Comparison of ENCODE assay signal across 2 cellular contexts in genomic region chr16:50565428-50565827, GRCh38.
A peak's percentile ranks its signal among the peaks of the same experiment; 100 is the strongest.
TF ChIP-seq lines count a peak whose summit lies in the region.

No MANE protein-coding gene starts in this region.

TF ChIP-seq in HepG2, 621 proteins besides CTCF, POLR2A, EP300 and RAD21 (continues in another document):
- no peak for TF ChIP-seq ZNF512B (CRISPR knock-in tag; IDR thresholded peaks at IDR 0.05; ENCODE audit: borderline replicate concordance)
- TF ChIP-seq HNF4A (CRISPR knock-in tag; IDR thresholded peaks at IDR 0.05), result no peak
- TF ChIP-seq ZNF770 (CRISPR knock-in tag; IDR thresholded peaks at IDR 0.05), result 0 out of 2 replicates have a peak, but pooled peaks have one; percentile 27
- TF ChIP-seq ZNF597 (CRISPR knock-in tag; IDR thresholded peaks at IDR 0.05), result no peak
- no peak for TF ChIP-seq TBL1XR1 (IDR thresholded peaks at IDR 0.05; ENCODE audit: borderline replicate concordance, low read length, partially characterized antibody)
- TF ChIP-seq ZFX (CRISPR knock-in tag; IDR thresholded peaks at IDR 0.05; ENCODE audit: low read depth), result 0 out of 2 replicates have a peak, but pooled peaks have one; percentile 17
- TF ChIP-seq TCF7 (IDR thresholded peaks at IDR 0.05; ENCODE audit: low read depth), result no peak
- no peak for TF ChIP-seq CREM (IDR thresholded peaks at IDR 0.05)
- no peak for TF ChIP-seq CREM (CRISPR knock-in tag; IDR thresholded peaks at IDR 0.05)
- no peak for TF ChIP-seq THAP7 (CRISPR knock-in tag; IDR thresholded peaks at IDR 0.05)
- no peak for TF ChIP-seq ZKSCAN8 (CRISPR knock-in tag; IDR thresholded peaks at IDR 0.05; ENCODE audit: borderline replicate concordance)
- TF ChIP-seq ATF7-NPFF (CRISPR knock-in tag; IDR thresholded peaks at IDR 0.05; ENCODE audit: low read depth), result no peak
- TF ChIP-seq RNF219 (CRISPR knock-in tag; IDR thresholded peaks at IDR 0.05), result no peak
- no peak for TF ChIP-seq REXO4 (CRISPR knock-in tag; IDR thresholded peaks at IDR 0.05; ENCODE audit: borderline replicate concordance)
- no peak for TF ChIP-seq TAF15 (IDR thresholded peaks at IDR 0.05; ENCODE audit: low read depth, low read length, poor library complexity, severe bottlenecking)
- no peak for TF ChIP-seq HNRNPUL1 (IDR thresholded peaks at IDR 0.05; ENCODE audit: low read depth, low read length)
- no peak for TF ChIP-seq ARNTL (CRISPR knock-in tag; IDR thresholded peaks at IDR 0.05)
- TF ChIP-seq ZGPAT (CRISPR knock-in tag; IDR thresholded peaks at IDR 0.05), result no peak
- TF ChIP-seq AGO2 (optimal IDR thresholded peaks at IDR 0.05; ENCODE audit: low read depth, low read length), result peak; percentile 64

TF ChIP-seq in HEK293, 187 proteins besides CTCF, POLR2A, EP300 and RAD21 (continued from another document):
- no peak for TF ChIP-seq PBX3 (CRISPR knock-in tag; IDR thresholded peaks at IDR 0.05)
- no peak for TF ChIP-seq ZBTB11 (tag by site-specific recombination; conservative IDR thresholded peaks at IDR 0.05; ENCODE audit: low read depth)
- no peak for TF ChIP-seq YY1 (tag by site-specific recombination; IDR thresholded peaks at IDR 0.05)
